In genomic region chr13:39474600-39474999, GRCh38 we compare ENCODE assay signal across 26 cellular contexts.
"Had no signal": no experiment of that assay in that cellular context is flagged by ENCODE, and none has a peak within 500 bp of the region (broad histone marks: within the 10 kb centered on the region; RNA-seq: fewer than 3 reads in every experiment).

No MANE protein-coding gene starts in this region.

- H3K9me3 Mint-ChIP-seq: endodermal cell; stimulated activated effector memory CD8-positive, alpha-beta T cell treated with anti-CD3 and anti-CD28 coated beads, Interleukin-12 subunit alpha, Interleukin-12 subunit beta, amount 100 ng/mL, for 72 hours had no signal

- H3K27ac ChIP-seq: colonic mucosa, epithelial cell of prostate, gastrocnemius medialis, heart left ventricle, neural progenitor cell, parathyroid adenoma, testis, tibial artery, upper lobe of left lung had no signal

- H3K36me3 Mint-ChIP-seq: naive thymus-derived CD4-positive, alpha-beta T cell; stimulated activated effector memory CD8-positive, alpha-beta T cell treated with anti-CD3 and anti-CD28 coated beads, Interleukin-12 subunit alpha, Interleukin-12 subunit beta, amount 100 ng/mL, for 72 hours had no signal

- H3K4me3 ChIP-seq: colonic mucosa, gastrocnemius medialis, heart left ventricle, neural progenitor cell, testis, tibial artery, upper lobe of left lung had no signal

- ATAC-seq: esophagus mucosa; gastrocnemius medialis; naive thymus-derived CD4-positive, alpha-beta T cell; sciatic nerve; stimulated activated effector memory CD8-positive, alpha-beta T cell treated with anti-CD3 and anti-CD28 coated beads, Interleukin-12 subunit alpha, Interleukin-12 subunit beta, amount 100 ng/mL, for 72 hours; stimulated activated naive CD8-positive, alpha-beta T cell treated with anti-CD3 and anti-CD28 coated beads, Interleukin-15, Interleukin-2, amounts not matched to agents 100 U/mL and 50 U/mL, for 24 hours had no signal

- H3K4me1 Mint-ChIP-seq: endodermal cell; naive thymus-derived CD4-positive, alpha-beta T cell; stimulated activated effector memory CD8-positive, alpha-beta T cell treated with anti-CD3 and anti-CD28 coated beads, Interleukin-12 subunit alpha, Interleukin-12 subunit beta, amount 100 ng/mL, for 72 hours had no signal

- H3K9ac ChIP-seq: neural progenitor cell, parathyroid adenoma had no signal

- H3K27me3 Mint-ChIP-seq: dendritic cell treated with granulocyte-macrophage colony-stimulating factor and Interleukin-4, amounts not matched to agents 40 ng/mL and 50 ng/mL, for 4 days; progenitor cell of endocrine pancreas had no signal

- H3K79me2 ChIP-seq: parathyroid adenoma had no signal

- H3K4me3 Mint-ChIP-seq: dendritic cell treated with granulocyte-macrophage colony-stimulating factor and Interleukin-4, amounts not matched to agents 40 ng/mL and 50 ng/mL, for 4 days; endodermal cell; naive thymus-derived CD4-positive, alpha-beta T cell; nephron; neural progenitor cell; stimulated activated effector memory CD8-positive, alpha-beta T cell treated with anti-CD3 and anti-CD28 coated beads, Interleukin-12 subunit alpha, Interleukin-12 subunit beta, amount 100 ng/mL, for 72 hours had no signal

- H2AFZ ChIP-seq: neural progenitor cell, parathyroid adenoma had no signal

- H3K27me3 ChIP-seq: colonic mucosa, gastrocnemius medialis, heart left ventricle, neural progenitor cell, testis, tibial artery, upper lobe of left lung had no signal

- DNase-seq: colonic mucosa; effector CD8-positive, alpha-beta T cell; endodermal cell; foreskin fibroblast; gastrocnemius medialis; heart left ventricle; hippocampal formation; mesenchymal stem cell; midbrain; naive thymus-derived CD4-positive, alpha-beta T cell; stimulated activated CD4-positive, alpha-beta T cell treated with anti-CD3 and anti-CD28 coated beads, Interleukin-2, amount 100 ng/mL, for 24 hours; stimulated activated CD4-positive, alpha-beta T cell treated with anti-CD3 and anti-CD28 coated beads, Interleukin-4, amount 100 ng/mL, for 24 hours; stimulated activated naive CD8-positive, alpha-beta T cell treated with anti-CD3 and anti-CD28 coated beads, Interleukin-15, Interleukin-2, amounts not matched to agents 100 U/mL and 50 U/mL, for 24 hours; substantia nigra; testis; tibial artery; upper lobe of left lung had no signal

- H3K36me3 ChIP-seq: colonic mucosa, gastrocnemius medialis, heart left ventricle, neural progenitor cell, tibial artery, upper lobe of left lung had no signal

- H3K9me3 ChIP-seq: colonic mucosa, gastrocnemius medialis, heart left ventricle, testis, tibial artery, upper lobe of left lung had no signal

- H3K4me2 ChIP-seq: neural progenitor cell had no signal

- H3K27ac Mint-ChIP-seq: dendritic cell treated with granulocyte-macrophage colony-stimulating factor and Interleukin-4, amounts not matched to agents 40 ng/mL and 50 ng/mL, for 4 days; endodermal cell; naive thymus-derived CD4-positive, alpha-beta T cell; nephron; stimulated activated effector memory CD8-positive, alpha-beta T cell treated with anti-CD3 and anti-CD28 coated beads, Interleukin-12 subunit alpha, Interleukin-12 subunit beta, amount 100 ng/mL, for 72 hours had no signal

- H3K4me1 ChIP-seq: colonic mucosa, neural progenitor cell, parathyroid adenoma, upper lobe of left lung had no signal
